Comparison of ENCODE assay signal across 22 cellular contexts in the genomic region with DNA sequence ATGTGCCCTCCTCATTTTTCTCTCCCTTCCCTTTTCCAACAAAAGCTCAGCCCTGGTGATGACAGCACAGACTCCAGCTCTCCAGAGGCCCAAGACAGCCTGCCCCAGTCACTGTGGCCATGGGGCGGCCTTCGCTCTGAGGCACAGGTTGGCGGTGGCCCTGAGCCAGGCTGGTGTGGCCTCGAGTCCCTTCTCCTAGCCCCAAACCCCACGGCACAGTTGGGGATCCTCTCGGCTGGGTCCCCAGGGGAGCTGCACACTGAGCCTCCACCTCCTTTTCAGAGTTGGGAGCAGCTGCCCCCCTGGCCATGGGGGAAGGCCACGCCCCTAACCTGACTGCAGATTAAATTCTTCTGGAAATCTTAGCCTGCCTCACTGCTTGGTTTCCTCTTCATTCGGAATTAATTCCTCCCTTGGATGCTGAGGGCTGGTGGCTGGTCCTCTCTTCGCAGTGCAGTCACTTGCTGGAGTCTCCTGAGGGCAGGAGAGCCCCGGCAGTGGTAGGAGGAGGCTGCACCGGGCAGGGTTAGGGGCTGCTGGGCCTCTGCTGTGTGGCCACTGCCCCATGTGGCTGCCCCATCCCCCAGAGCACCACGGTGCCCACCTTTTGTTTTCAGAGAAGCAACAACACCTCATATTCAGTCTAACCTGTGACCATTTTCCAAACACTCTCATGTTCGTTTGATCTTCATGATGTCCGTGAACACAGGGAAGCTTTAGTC.
DNase-seq lines count a peak whose midpoint lies in the region; ATAC-seq and TF ChIP-seq lines count a peak whose summit lies in the region.
"Had no signal": no experiment of that assay in that cellular context is flagged by ENCODE, and none has a peak within 500 bp of the region (broad histone marks: within the 10 kb centered on the region; RNA-seq: fewer than 3 reads in every experiment).

No MANE protein-coding gene starts in this region.

- H3K4me3 Mint-ChIP-seq in chondrocyte (ENCODE audit: unreplicated experiment) = no peak overlapping the region
- H3K4me3 Mint-ChIP-seq: CD14-positive monocyte; CD4-positive, alpha-beta T cell; HFFc6 had no signal

- no peaks in the 10 kb centered on the region for H3K4me1 ChIP-seq in lower lobe of right lung
- no peaks in the 10 kb centered on the region for H3K4me1 ChIP-seq in thoracic aorta (ENCODE audit: control insufficient read depth in 1 of 2, low read depth in 2 of 2)
- H3K4me1 ChIP-seq: A549, BE2C, HAP-1 had no signal

- peaks cover 27% of the 10 kb centered on the region for H3K9me3 Mint-ChIP-seq in chondrocyte (ENCODE audit: low read depth)

- TF ChIP-seq CTCF in chondrocyte (IDR thresholded peaks at IDR 0.05) (no peak), lower lobe of right lung (IDR thresholded peaks at IDR 0.05) (no peak), thoracic aorta (IDR thresholded peaks at IDR 0.05) (no peak)

- peaks cover 3% of the 10 kb centered on the region for H3K27me3 Mint-ChIP-seq in chondrocyte (ENCODE audit: low read depth)

- no peak overlapping the region for H3K27ac Mint-ChIP-seq in chondrocyte (ENCODE audit: unreplicated experiment)
- H3K27ac Mint-ChIP-seq: CD14-positive monocyte; CD4-positive, alpha-beta T cell; HFFc6 had no signal

- H3K27ac ChIP-seq in lower lobe of right lung = no peak overlapping the region
- no peak overlapping the region for H3K27ac ChIP-seq in thoracic aorta
- H3K27ac ChIP-seq: A549; BLaER1 treated with 17β-estradiol and CSF1 and Interleukin-3, amounts not matched to agents 10 nM and 100 nM had no signal

- ATAC-seq in lower lobe of right lung (peak in 1 of 2 donors; percentile 25), thoracic aorta (ENCODE audit: insufficient number of reproducible peaks, low FRiP score, low read depth) (peak; percentile 28), GM21825 (IDR thresholded peaks at IDR 0.05; ENCODE audit: unreplicated experiment) (no peak)
- ATAC-seq: A549 had no signal

- H3K9me3 ChIP-seq in lower lobe of right lung (no peaks in the 10 kb centered on the region), thoracic aorta (no peaks in the 10 kb centered on the region)
- H3K9me3 ChIP-seq: A549, BE2C, HAP-1 had no signal

- H3K4me1 Mint-ChIP-seq in chondrocyte (ENCODE audit: low read depth) = no peaks in the 10 kb centered on the region
- H3K4me1 Mint-ChIP-seq: CD14-positive monocyte had no signal

- intact Hi-C loops in lower lobe of right lung (cut with DNase I) = no loop called here

- H3K27me3 ChIP-seq in lower lobe of right lung (ENCODE audit: low read depth) (no peaks in the 10 kb centered on the region), thoracic aorta (replicated peaks; ENCODE audit: insufficient read depth) (no peaks in the 10 kb centered on the region)
- H3K27me3 ChIP-seq: BE2C; BLaER1 treated with 17β-estradiol and CSF1 and Interleukin-3, amounts not matched to agents 10 nM and 100 nM had no signal

- H3K36me3 ChIP-seq in lower lobe of right lung (no peaks in the 10 kb centered on the region), thoracic aorta (no peaks in the 10 kb centered on the region)
- H3K36me3 ChIP-seq: BE2C; BLaER1 treated with 17β-estradiol and CSF1 and Interleukin-3, amounts not matched to agents 10 nM and 100 nM; HAP-1 had no signal

- H3K36me3 Mint-ChIP-seq in chondrocyte (ENCODE audit: low read depth) = no peaks in the 10 kb centered on the region
- H3K36me3 Mint-ChIP-seq: CD14-positive monocyte had no signal

- H3K4me3 ChIP-seq in lower lobe of right lung (no peak overlapping the region), thoracic aorta (no peak overlapping the region)
- H3K4me3 ChIP-seq: A549; BLaER1 treated with 17β-estradiol and CSF1 and Interleukin-3, amounts not matched to agents 10 nM and 100 nM; HAP-1 had no signal

- DNase-seq in chondrocyte (ENCODE audit: low spot score) (peak; percentile 79), lower lobe of right lung (peak; percentile 24), thoracic aorta (ENCODE audit: low spot score) (no peak)
- DNase-seq in stimulated activated CD4-positive, alpha-beta T cell treated with anti-CD3 and anti-CD28 coated beads, Interleukin-15, amount 100 ng/mL, for 24 hours = no peak
- DNase-seq in activated effector memory CD4-positive, alpha-beta T cell treated with anti-CD3 and anti-CD28 coated beads, Interleukin-2, amount 50 U/mL, for 16 hours = no peak
- DNase-seq: 8988T; ACHN; AML-193; BE2C; Calu3; CD4-positive, alpha-beta T cell; COR-L47; DMS53; DMS79 treated with DMSO at 0.1 percent for 48 hours; GF-D8; GOT3; HFFc6 had no signal

Comparison
In these comparisons a context has a peak if more than half of its experiments do, and no peak if none do; other contexts are left out.
1. DNase-seq: peak in chondrocyte (single experiment) and lower lobe of right lung (single experiment); none in thoracic aorta (single experiment), stimulated activated CD4-positive, alpha-beta T cell treated with anti-CD3 and anti-CD28 coated beads, Interleukin-15, amount 100 ng/mL, for 24 hours (single experiment) and activated effector memory CD4-positive, alpha-beta T cell treated with anti-CD3 and anti-CD28 coated beads, Interleukin-2, amount 50 U/mL, for 16 hours (single experiment).